Comparison of ENCODE assay signal across 11 cellular contexts in genomic region chr2:218081063-218081462, GRCh38. TPM values are rescaled to one million over a fixed set of nuclear protein-coding genes. Genes with fewer than 3 reads are reported as not detected.
DNase-seq lines count a peak whose midpoint lies in the region; ATAC-seq and TF ChIP-seq lines count a peak whose summit lies in the region.
"Had no signal": no experiment of that assay in that cellular context is flagged by ENCODE, and none has a peak within 500 bp of the region (broad histone marks: within the 10 kb centered on the region; RNA-seq: fewer than 3 reads in every experiment).

No MANE protein-coding gene starts in this region.

- H2BK5ac ChIP-seq in IMR-90 (ENCODE audit: low read depth, low read length, poor library complexity, severe bottlenecking), result no peak overlapping the region

- no peak for TF ChIP-seq RAD21 in IMR-90 (IDR thresholded peaks at IDR 0.05; ENCODE audit: low read length)

- H3K4me3 Mint-ChIP-seq in Caco-2 (ENCODE audit: unreplicated experiment), result no peak overlapping the region
- H3K4me3 Mint-ChIP-seq: IgD-negative memory B cell had no signal

- H2BK15ac ChIP-seq in IMR-90 (ENCODE audit: low read depth, low read length), result no peak overlapping the region

- DNase-seq in IMR-90 (no peak), upper lobe of right lung (no peak), Caco-2 (no peak), DMS114 treated with DMSO at 0.1 percent for 48 hours (lab: John Stamatoyannopoulos, UW; ENCODE audit: unreplicated experiment) (no peak), NCI-H1105 (lab: John Stamatoyannopoulos, UW) (no peak)
- DNase-seq: amniotic stem cell, stomach had no signal

- H3K4me3 ChIP-seq in IMR-90 (ENCODE audit: insufficient read depth, low read depth, low read length) (no peak overlapping the region), upper lobe of right lung (no peak overlapping the region), Caco-2 (ENCODE audit: low read depth, low read length) (no peak overlapping the region)
- H3K4me3 ChIP-seq: skin epidermis, stomach had no signal

- intact Hi-C loops in IMR-90 (cut with micrococcal nuclease) (no loop called here), upper lobe of right lung (cut with DNase I) (no loop called here), Caco-2 (cut with micrococcal nuclease; ENCODE audit: unreplicated experiment) (no loop called here)

- in situ Hi-C loops in IMR-90 (cut with MboI; ENCODE audit: low sequenced_read_pairs), result no loop called here

- CTCF ChIA-PET in IMR-90 (lab: Yijun Ruan, JAX), result no interaction called here
- CTCF ChIA-PET in Caco-2 (lab: Charles Lee), result no interaction called here

- no peak for TF ChIP-seq POLR2A in IMR-90 (IDR thresholded peaks at IDR 0.05; ENCODE audit: low read depth, low read length)

- no peak overlapping the region for H2AK9ac ChIP-seq in IMR-90 (replicated peaks; ENCODE audit: low read depth, low read length, poor library complexity)

- H3K27ac Mint-ChIP-seq in Caco-2 (ENCODE audit: unreplicated experiment), result no peak overlapping the region
- H3K27ac Mint-ChIP-seq: IgD-negative memory B cell had no signal

- H3K27ac ChIP-seq in IMR-90 (ENCODE audit: insufficient read depth, low read length), result no peak overlapping the region
- H3K27ac ChIP-seq in upper lobe of right lung, result no peak overlapping the region
- H3K27ac ChIP-seq: stomach had no signal

- H2BK20ac ChIP-seq in IMR-90 (ENCODE audit: low read depth, low read length), result no peak overlapping the region

- peak overlapping the region; percentile 64; the same call in 1 of the 2 replicates for H3K4ac ChIP-seq in IMR-90 (ENCODE audit: low read depth, low read length)

- H3K18ac ChIP-seq in IMR-90 (ENCODE audit: low read depth, low read length), result no peak overlapping the region

- H3K56ac ChIP-seq in IMR-90 (ENCODE audit: extremely low read depth, insufficient read depth, low read length), result no peak overlapping the region

- no peak overlapping the region for H4K5ac ChIP-seq in IMR-90 (ENCODE audit: low read depth, low read length)

- H3K27me3 ChIP-seq in IMR-90 (ENCODE audit: control insufficient read depth, insufficient read depth, low read length), result peaks cover 18% of the 10 kb centered on the region; the same call in 1 of the 2 replicates
- no peaks in the 10 kb centered on the region for H3K27me3 ChIP-seq in upper lobe of right lung
- no peaks in the 10 kb centered on the region for H3K27me3 ChIP-seq in Caco-2 (replicated peaks; ENCODE audit: control insufficient read depth, insufficient read depth, low read length)

- BruUV-seq in IMR-90 (replicated peaks; lab: Mats Ljungman, UMichigan) (no TSS peak), Caco-2 (replicated peaks; lab: Mats Ljungman, UMichigan) (no TSS peak)

- H3K9me3 Mint-ChIP-seq in Caco-2 (ENCODE audit: unreplicated experiment), result peaks cover 18% of the 10 kb centered on the region

- peak overlapping the region; percentile 44; the same call in 1 of the 2 replicates for H4K91ac ChIP-seq in IMR-90 (ENCODE audit: insufficient read depth, low read depth, low read length)

- H2BK120ac ChIP-seq in IMR-90 (ENCODE audit: low read depth, low read length), result peak overlapping the region; percentile 47; the same call in 1 of the 2 replicates

- POLR2A ChIA-PET in IMR-90 (lab: Charles Lee; ENCODE audit: unreplicated experiment), result no interaction called here
- POLR2A ChIA-PET in Caco-2 (lab: Charles Lee), result no interaction called here

- no peaks in the 10 kb centered on the region for H4K20me1 ChIP-seq in IMR-90 (ENCODE audit: insufficient read depth, low read length)

- H3K23ac ChIP-seq in IMR-90 (ENCODE audit: low read depth, low read length), result no peak overlapping the region

- no peaks in the 10 kb centered on the region for H3K79me1 ChIP-seq in IMR-90 (ENCODE audit: low read depth in 1 of 2, low read length in 2 of 2)

- dilution Hi-C loops in IMR-90 (cut with HindIII; ENCODE audit: low sequenced_read_pairs, unreplicated experiment), result no loop called here

- no peak overlapping the region for H3K9ac ChIP-seq in IMR-90 (ENCODE audit: low read depth, low read length)

- no peaks in the 10 kb centered on the region for H3K4me1 Mint-ChIP-seq in Caco-2 (ENCODE audit: low read depth, unreplicated experiment)

- no peak overlapping the region; the same call in 1 of the 2 replicates for H3K14ac ChIP-seq in IMR-90 (replicated peaks; ENCODE audit: low read depth, low read length)

- H3K9me1 ChIP-seq in IMR-90 (ENCODE audit: insufficient read depth, low read length), result peaks cover 9% of the 10 kb centered on the region; the same call in 1 of the 2 replicates

- no peak overlapping the region for H2AK5ac ChIP-seq in IMR-90 (ENCODE audit: low read depth, low read length)

- ATAC-seq in GM19328 (IDR thresholded peaks at IDR 0.05; ENCODE audit: unreplicated experiment), result peak; percentile 93
- ATAC-seq in HG02798 (IDR thresholded peaks at IDR 0.05; ENCODE audit: poor library complexity, unreplicated experiment), result peak; percentile 86
- no peak for ATAC-seq in IMR-90 (ENCODE audit: low read depth)
- peak; percentile 60 for ATAC-seq in upper lobe of right lung

- no peaks in the 10 kb centered on the region for H3K36me3 Mint-ChIP-seq in Caco-2 (ENCODE audit: insufficient read depth, unreplicated experiment)
- H3K36me3 Mint-ChIP-seq: IgD-negative memory B cell had no signal

- H3K36me3 ChIP-seq in IMR-90 (ENCODE audit: control insufficient read depth, insufficient read depth, low read length) (no peaks in the 10 kb centered on the region), upper lobe of right lung (no peaks in the 10 kb centered on the region), Caco-2 (ENCODE audit: control insufficient read depth, insufficient read depth, low read length) (no peaks in the 10 kb centered on the region)
- H3K36me3 ChIP-seq: stomach had no signal

- H3K4me2 ChIP-seq in IMR-90 (ENCODE audit: low read depth, low read length), result no peak overlapping the region

- TF ChIP-seq CTCF in IMR-90 (conservative IDR thresholded peaks at IDR 0.05; ENCODE audit: low read depth, low read length) (no peak), upper lobe of right lung (IDR thresholded peaks at IDR 0.05) (no peak), Caco-2 (IDR thresholded peaks at IDR 0.05; ENCODE audit: insufficient read depth in 1 of 2, low read depth in 1 of 2, low read length in 1 of 2, severe bottlenecking in 1 of 2, unreplicated experiment in 1 of 2) (no peak)

- H3K9me3 ChIP-seq in IMR-90 (ENCODE audit: control insufficient read depth, insufficient read depth, low read length) (peaks cover 3% of the 10 kb centered on the region), upper lobe of right lung (no peaks in the 10 kb centered on the region), Caco-2 (no peaks in the 10 kb centered on the region)

- H3K4me1 ChIP-seq in IMR-90 (ENCODE audit: control insufficient read depth, insufficient read depth, low read length), result peaks cover 3% of the 10 kb centered on the region; the same call in 1 of the 2 replicates
- no peaks in the 10 kb centered on the region for H3K4me1 ChIP-seq in upper lobe of right lung
- H3K4me1 ChIP-seq in Caco-2, result no peaks in the 10 kb centered on the region
- H3K4me1 ChIP-seq: stomach had no signal

- peaks cover 6% of the 10 kb centered on the region for H3K27me3 Mint-ChIP-seq in Caco-2 (ENCODE audit: insufficient read depth, unreplicated experiment)

- H4K8ac ChIP-seq in IMR-90 (ENCODE audit: low read depth in 2 of 2, low read length in 2 of 2), result no peak overlapping the region

- WGBS in IMR-90 (ENCODE audit: extremely low coverage in 2 of 2, insufficient read length in 1 of 2), 2 experiments, result 100% methylated on average over 1 of the region's 2 CpGs; no CpG with 5 or more reads in 1 of the 2 experiments

- no peak overlapping the region for H2AFZ ChIP-seq in IMR-90 (replicated peaks; ENCODE audit: low read length, poor library complexity)

TF ChIP-seq in IMR-90, 13 proteins besides CTCF, POLR2A, EP300 and RAD21:
- TF ChIP-seq CEBPB (IDR thresholded peaks at IDR 0.05; ENCODE audit: low read depth, low read length), result no peak
- no peak for TF ChIP-seq ELK1 (IDR thresholded peaks at IDR 0.05; ENCODE audit: borderline replicate concordance, low read depth, low read length)
- no peak for TF ChIP-seq USF2 (IDR thresholded peaks at IDR 0.05; ENCODE audit: low read depth, low read length)
- no peak for TF ChIP-seq RCOR1 (IDR thresholded peaks at IDR 0.05; ENCODE audit: insufficient replicate concordance, low read length)
- TF ChIP-seq MXI1 (IDR thresholded peaks at IDR 0.05; ENCODE audit: borderline replicate concordance, low read depth, low read length), result no peak
- TF ChIP-seq RFX5 (IDR thresholded peaks at IDR 0.05; ENCODE audit: low read depth, low read length), result no peak
- TF ChIP-seq NFE2L2 (IDR thresholded peaks at IDR 0.05; ENCODE audit: low read depth, low read length), result no peak

RNA-seq across cellular contexts. Expression of gene RUFY4, which starts 12.0 kb away (rescaled TPM):
- total RNA-seq in IMR-90 (2012; rRNA removed) (not detected in 2 replicates), upper lobe of right lung (not detected), Caco-2 (2022) (not detected in 2 replicates)
- not detected in 2 replicates for polyA plus RNA-seq in IMR-90 (2012; rRNA removed)
- not detected in 2 replicates for polyA plus RNA-seq in IMR-90 (2012; cell fraction: cytosol; rRNA removed)
- not detected in 2 replicates for polyA plus RNA-seq in IMR-90 (2012; cell fraction: nucleus; rRNA removed; ENCODE audit: low replicate concordance)
- total RNA-seq: stomach had no signal

RNA-seq across cellular contexts. Expression of gene CXCR2, which starts 44.8 kb away (rescaled TPM):
- not detected in 2 replicates for total RNA-seq in IMR-90 (2012; rRNA removed)
- polyA plus RNA-seq in IMR-90 (2012; rRNA removed), result not detected in 2 replicates
- polyA plus RNA-seq in IMR-90 (2012; cell fraction: cytosol; rRNA removed), result not detected in 2 replicates
- polyA plus RNA-seq in IMR-90 (2012; cell fraction: nucleus; rRNA removed; ENCODE audit: low replicate concordance), result not detected in 2 replicates
- 9.0 TPM for total RNA-seq in upper lobe of right lung
- total RNA-seq in Caco-2 (2022), result not detected in 2 replicates

Comparison
In these comparisons a context has a peak if more than half of its experiments do, and no peak if none do; other contexts are left out.
1. RNA of gene CXCR2, which starts 44.8 kb away (total RNA-seq): 9.0 TPM in upper lobe of right lung (single experiment); not detected in IMR-90 and not detected in Caco-2; every median in the first group is over 10 times any median in the second.